ENCODE assay signal across 31 cellular contexts in genomic region chr11:108545909-108546501, GRCh38.
"Had no signal": no experiment of that assay in that cellular context is flagged by ENCODE, and none has a peak within 500 bp of the region (broad histone marks: within the 10 kb centered on the region; RNA-seq: fewer than 3 reads in every experiment).

No MANE protein-coding gene starts in this region.

- H3K4me3 Mint-ChIP-seq: activated CD4-positive, alpha-beta memory T cell treated with anti-CD3 and anti-CD28 coated beads, Interleukin-2, amount 10 ng/mL, durations not matched to agents 7 days and 5 days; activated CD4-positive, alpha-beta T cell treated with anti-CD3 and anti-CD28 coated beads, Interleukin-2, amount 10 ng/mL, durations not matched to agents 7 days and 5 days; activated naive CD4-positive, alpha-beta T cell treated with anti-CD3 and anti-CD28 coated beads, Interleukin-2, amount 10 ng/mL, durations not matched to agents 7 days and 5 days; activated naive CD8-positive, alpha-beta T cell treated with anti-CD3 and anti-CD28 coated beads, Interleukin-2, amount 10 ng/mL, durations not matched to agents 7 days and 5 days; activated T-cell treated with anti-CD3 and anti-CD28 coated beads, Interleukin-2, amount 50 U/mL, for 24 hours; activated T-cell treated with anti-CD3 and anti-CD28 coated beads, Interleukin-2, amount 50 U/mL, for 72 hours; brain had no signal

- H3K36me3 Mint-ChIP-seq: activated naive CD4-positive, alpha-beta T cell treated with anti-CD3 and anti-CD28 coated beads, Interleukin-2, amount 10 ng/mL, durations not matched to agents 7 days and 5 days; activated naive CD4-positive, alpha-beta T cell treated with anti-CD3 and anti-CD28 coated beads, Interleukin-2, amount 50 U/mL, for 72 hours; activated naive CD8-positive, alpha-beta T cell treated with anti-CD3 and anti-CD28 coated beads, Interleukin-2, amount 10 ng/mL, durations not matched to agents 7 days and 5 days; brain had no signal

- H3K4me1 Mint-ChIP-seq: activated CD4-positive, alpha-beta memory T cell treated with anti-CD3 and anti-CD28 coated beads, Interleukin-2, amount 10 ng/mL, durations not matched to agents 7 days and 5 days; activated CD4-positive, alpha-beta T cell treated with anti-CD3 and anti-CD28 coated beads, Interleukin-2, amount 10 ng/mL, durations not matched to agents 7 days and 5 days; activated naive CD4-positive, alpha-beta T cell treated with anti-CD3 and anti-CD28 coated beads, Interleukin-2, amount 10 ng/mL, durations not matched to agents 7 days and 5 days; activated naive CD8-positive, alpha-beta T cell treated with anti-CD3 and anti-CD28 coated beads, Interleukin-2, amount 10 ng/mL, durations not matched to agents 7 days and 5 days had no signal

- H3K27me3 ChIP-seq: ascending aorta, breast epithelium, cardiac muscle cell, colonic mucosa, esophagus squamous epithelium, gastroesophageal sphincter, heart right ventricle had no signal

- H3K27ac ChIP-seq: ascending aorta, breast epithelium, cardiac muscle cell, colonic mucosa, epithelial cell of prostate, esophagus squamous epithelium, gastroesophageal sphincter, heart right ventricle had no signal

- H3K4me3 ChIP-seq: ascending aorta, breast epithelium, cardiac muscle cell, colonic mucosa, esophagus squamous epithelium, gastroesophageal sphincter, heart right ventricle had no signal

- H3K27me3 Mint-ChIP-seq: activated CD4-positive, alpha-beta memory T cell treated with anti-CD3 and anti-CD28 coated beads, Interleukin-2, amount 10 ng/mL, durations not matched to agents 7 days and 5 days; activated CD4-positive, alpha-beta T cell treated with anti-CD3 and anti-CD28 coated beads, Interleukin-2, amount 10 ng/mL, durations not matched to agents 7 days and 5 days; activated naive CD4-positive, alpha-beta T cell treated with anti-CD3 and anti-CD28 coated beads, Interleukin-2, amount 10 ng/mL, durations not matched to agents 7 days and 5 days; activated naive CD8-positive, alpha-beta T cell treated with anti-CD3 and anti-CD28 coated beads, Interleukin-2, amount 10 ng/mL, durations not matched to agents 7 days and 5 days; activated T-cell treated with anti-CD3 and anti-CD28 coated beads, Interleukin-2, amount 50 U/mL, for 24 hours; brain had no signal

- H3K36me3 ChIP-seq: ascending aorta, breast epithelium, cardiac muscle cell, colonic mucosa, gastroesophageal sphincter, heart right ventricle had no signal

- H3K9me3 ChIP-seq: ascending aorta, breast epithelium, colonic mucosa, esophagus squamous epithelium, gastroesophageal sphincter, heart right ventricle had no signal

- H3K4me1 ChIP-seq: ascending aorta, breast epithelium, colonic mucosa, gastroesophageal sphincter had no signal

- H3K9me3 Mint-ChIP-seq: activated CD4-positive, alpha-beta memory T cell treated with anti-CD3 and anti-CD28 coated beads, Interleukin-2, amount 10 ng/mL, durations not matched to agents 7 days and 5 days; activated CD4-positive, alpha-beta T cell treated with anti-CD3 and anti-CD28 coated beads, Interleukin-2, amount 10 ng/mL, durations not matched to agents 7 days and 5 days; activated naive CD4-positive, alpha-beta T cell treated with anti-CD3 and anti-CD28 coated beads, Interleukin-2, amount 10 ng/mL, durations not matched to agents 7 days and 5 days; activated naive CD4-positive, alpha-beta T cell treated with anti-CD3 and anti-CD28 coated beads, Interleukin-2, amount 50 U/mL, for 72 hours; activated naive CD8-positive, alpha-beta T cell treated with anti-CD3 and anti-CD28 coated beads, Interleukin-2, amount 10 ng/mL, durations not matched to agents 7 days and 5 days; activated T-cell treated with anti-CD3 and anti-CD28 coated beads, Interleukin-2, amount 50 U/mL, for 24 hours; activated T-cell treated with anti-CD3 and anti-CD28 coated beads, Interleukin-2, amount 50 U/mL, for 72 hours; brain had no signal

- DNase-seq: activated CD4-positive, alpha-beta memory T cell treated with anti-CD3 and anti-CD28 coated beads, Interleukin-2, amount 10 ng/mL, durations not matched to agents 7 days and 5 days; activated CD4-positive, alpha-beta T cell treated with anti-CD3 and anti-CD28 coated beads for 1 hour; activated CD4-positive, alpha-beta T cell treated with anti-CD3 and anti-CD28 coated beads for 4 hours; activated CD4-positive, alpha-beta T cell treated with anti-CD3 and anti-CD28 coated beads, Interleukin-2, amount 10 ng/mL, durations not matched to agents 7 days and 5 days; activated CD4-positive, alpha-beta T cell treated with anti-CD3 and anti-CD28 coated beads, Interleukin-2, amount 50 U/mL, for 4 hours; activated CD8-positive, alpha-beta memory T cell treated with anti-CD3 and anti-CD28 coated beads for 24 hours; activated CD8-positive, alpha-beta memory T cell treated with anti-CD3 and anti-CD28 coated beads, Interleukin-2, amount 50 U/mL, for 48 hours; activated gamma-delta T cell; activated naive CD4-positive, alpha-beta T cell; activated naive CD4-positive, alpha-beta T cell treated with anti-CD3 and anti-CD28 coated beads, Interleukin-2, amount 10 ng/mL, durations not matched to agents 7 days and 5 days; activated naive CD8-positive, alpha-beta T cell treated with anti-CD3 and anti-CD28 coated beads, Interleukin-2, amount 10 ng/mL, durations not matched to agents 7 days and 5 days; activated T-cell treated with anti-CD3 and anti-CD28 coated beads for 4 hours; activated T-cell treated with anti-CD3 and anti-CD28 coated beads, Interleukin-2, amount 50 U/mL, for 24 hours; activated T-cell treated with anti-CD3 and anti-CD28 coated beads, Interleukin-2, amount 50 U/mL, for 72 hours; central memory CD4-positive, alpha-beta T cell; cerebellar nuclear complex; colonic mucosa; effector CD8-positive, alpha-beta T cell; esophagus squamous epithelium; foreskin melanocyte; heart right ventricle; T-helper 2 cell had no signal

- ATAC-seq: activated naive CD4-positive, alpha-beta T cell treated with anti-CD3 and anti-CD28 coated beads, Interleukin-2, amount 50 U/mL, for 72 hours; activated T-cell treated with anti-CD3 and anti-CD28 coated beads, Interleukin-2, amount 50 U/mL, for 72 hours; gastroesophageal sphincter; heart right ventricle had no signal

- FAIRE-seq: endometrium, endothelial cell of umbilical vein had no signal

- H3K27ac Mint-ChIP-seq: activated CD4-positive, alpha-beta memory T cell treated with anti-CD3 and anti-CD28 coated beads, Interleukin-2, amount 10 ng/mL, durations not matched to agents 7 days and 5 days; activated CD4-positive, alpha-beta T cell treated with anti-CD3 and anti-CD28 coated beads, Interleukin-2, amount 10 ng/mL, durations not matched to agents 7 days and 5 days; activated naive CD4-positive, alpha-beta T cell treated with anti-CD3 and anti-CD28 coated beads, Interleukin-2, amount 10 ng/mL, durations not matched to agents 7 days and 5 days; activated naive CD4-positive, alpha-beta T cell treated with anti-CD3 and anti-CD28 coated beads, Interleukin-2, amount 50 U/mL, for 72 hours; activated naive CD8-positive, alpha-beta T cell treated with anti-CD3 and anti-CD28 coated beads, Interleukin-2, amount 10 ng/mL, durations not matched to agents 7 days and 5 days; activated T-cell treated with anti-CD3 and anti-CD28 coated beads, Interleukin-2, amount 50 U/mL, for 24 hours; activated T-cell treated with anti-CD3 and anti-CD28 coated beads, Interleukin-2, amount 50 U/mL, for 72 hours; brain had no signal
